In the genomic region with DNA sequence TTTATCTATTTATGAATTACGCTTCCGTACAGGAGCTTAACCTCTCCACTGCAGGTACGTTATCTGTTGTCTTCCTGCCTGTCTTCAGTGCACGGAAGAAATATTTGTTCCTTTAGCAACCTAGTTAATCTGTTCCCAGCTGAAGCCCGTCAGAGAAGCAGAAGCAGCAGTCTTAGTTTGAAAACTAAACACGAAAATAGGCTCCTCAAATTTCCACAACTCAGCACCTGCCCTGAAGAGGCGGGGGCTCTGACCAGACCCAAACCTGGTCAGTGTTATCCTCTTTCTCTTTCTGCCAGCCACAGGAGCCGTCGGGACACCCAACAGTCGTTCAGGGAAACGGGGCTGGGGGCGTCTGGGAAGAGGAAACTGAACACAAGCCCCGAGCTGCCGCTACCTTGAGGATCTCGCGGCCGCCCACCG, we compare ENCODE assay signal across 8 cellular contexts. TPM values are rescaled to one million over a fixed set of nuclear protein-coding genes. Genes with fewer than 3 reads are reported as not detected.
DNase-seq lines count a peak whose midpoint lies in the region; ATAC-seq, FAIRE-seq and TF ChIP-seq lines count a peak whose summit lies in the region.

No MANE protein-coding gene starts in this region.

- TF ChIP-seq CTCF in cardiac muscle cell (IDR thresholded peaks at IDR 0.05; ENCODE audit: low read depth, low read length) = no peak
- no peak for TF ChIP-seq CTCF in esophagus muscularis mucosa (IDR thresholded peaks at IDR 0.05)
- no peak for TF ChIP-seq CTCF in D721Med (IDR thresholded peaks at IDR 0.05; ENCODE audit: insufficient read depth, missing control alignments)

- WGBS in esophagus muscularis mucosa = under 1% methylated on average over 13 of the region's 18 CpGs
- no CpG with 5 or more reads among the region's 18 CpGs for WGBS in trophoblast cell (ENCODE audit: extremely low coverage, insufficient coverage, insufficient read length)

- peaks cover 16% of the 10 kb centered on the region for H3K79me1 ChIP-seq in trophoblast cell (ENCODE audit: low read length)

- H2BK5ac ChIP-seq in trophoblast cell (ENCODE audit: low read depth, low read length, poor library complexity) = peak overlapping the region; percentile 87

- H3K4me1 ChIP-seq in cardiac muscle cell (ENCODE audit: low read depth) (peaks cover 11% of the 10 kb centered on the region), esophagus muscularis mucosa (peaks cover 18 to 36% (median 32%) of the 10 kb centered on the region in 4 donors), trophoblast cell (ENCODE audit: control insufficient read depth in 1 of 2, insufficient read depth in 2 of 2, low read length in 2 of 2) (no peaks in the 10 kb centered on the region)

- H4K12ac ChIP-seq in trophoblast cell (ENCODE audit: low read depth, low read length) = peak overlapping the region; percentile 95

- H3K79me2 ChIP-seq in trophoblast cell (ENCODE audit: control insufficient read depth, insufficient read depth, low read length, poor library complexity) = peaks cover 8% of the 10 kb centered on the region

- no peak for FAIRE-seq in D721Med (lab: Jason Lieb, UNC)

- H4K8ac ChIP-seq in trophoblast cell (ENCODE audit: low read depth, low read length) = peak overlapping the region; percentile 97

- peak overlapping the region; percentile 96 for H4K91ac ChIP-seq in trophoblast cell (ENCODE audit: low read depth, low read length)

- H3K4me3 ChIP-seq in cardiac muscle cell (peak overlapping the region; percentile 51), esophagus muscularis mucosa (peak overlapping the region; percentile 78 to 87 (median 84)), trophoblast cell (ENCODE audit: low read depth, low read length) (peak overlapping the region; percentile 84)

- DNase-seq in cardiac muscle cell (ENCODE audit: low read depth in 1 of 2, low spot score in 1 of 2) (no peak), left cardiac atrium (no peak), SHP77 (lab: John Stamatoyannopoulos, UW) (peak; percentile 64 to 78), esophagus muscularis mucosa (ENCODE audit: extremely low spot score) (no peak), trophoblast cell (no peak), putamen (ENCODE audit: low spot score) (no peak), D721Med (ENCODE audit: insufficient read length, low spot score) (no peak)

- no peak for TF ChIP-seq POLR2A in esophagus muscularis mucosa (IDR thresholded peaks at IDR 0.05; ENCODE audit: low read depth)

- H3K27me3 ChIP-seq in cardiac muscle cell (no peaks in the 10 kb centered on the region), esophagus muscularis mucosa (no peaks in the 10 kb centered on the region), trophoblast cell (ENCODE audit: insufficient read depth, low read length) (no peaks in the 10 kb centered on the region)

- no peak overlapping the region for H2BK12ac ChIP-seq in trophoblast cell (ENCODE audit: low read length)

- peak overlapping the region; percentile 89 for H3K14ac ChIP-seq in trophoblast cell (ENCODE audit: low read length)

- H3K18ac ChIP-seq in trophoblast cell (ENCODE audit: low read length) = peak overlapping the region; percentile 97

- ATAC-seq in left cardiac atrium (no peak), HG03025 (IDR thresholded peaks at IDR 0.05; ENCODE audit: low FRiP score, unreplicated experiment) (peak; percentile 14)

- H3K27ac ChIP-seq in cardiac muscle cell (peak overlapping the region; percentile 98), esophagus muscularis mucosa (replicated peaks in 1 of 4) (peak overlapping the region; percentile 92 to 98 (median 96)), trophoblast cell (ENCODE audit: low read depth, low read length) (peak overlapping the region; percentile 97)

- H3K9me3 ChIP-seq in cardiac muscle cell (ENCODE audit: low read depth) (no peaks in the 10 kb centered on the region), esophagus muscularis mucosa (no peaks in the 10 kb centered on the region), trophoblast cell (ENCODE audit: insufficient read depth, low read depth, low read length) (no peaks in the 10 kb centered on the region)

- H3K36me3 ChIP-seq in cardiac muscle cell (peaks cover 2% of the 10 kb centered on the region), esophagus muscularis mucosa (peaks cover 4 to 19% (median 15%) of the 10 kb centered on the region in 4 donors), trophoblast cell (ENCODE audit: control insufficient read depth in 1 of 2, insufficient read depth in 2 of 2, low read length in 2 of 2) (peaks cover 0 to 6% of the 10 kb centered on the region in 2 experiments)

- intact Hi-C loops in left cardiac atrium (cut with DNase I) (no loop called here), esophagus muscularis mucosa (cut with DNase I) (no loop called here)

- peak overlapping the region; percentile 7 for H2AK5ac ChIP-seq in trophoblast cell (ENCODE audit: low read length)

- H2AFZ ChIP-seq in trophoblast cell (ENCODE audit: insufficient read depth, low read length, poor library complexity) = peak overlapping the region; percentile 53

- H3K4ac ChIP-seq in trophoblast cell (ENCODE audit: low read depth, low read length) = peak overlapping the region; percentile 49

- H3K4me2 ChIP-seq in trophoblast cell (ENCODE audit: low read length) = peak overlapping the region; percentile 70

- H3K23ac ChIP-seq in trophoblast cell (ENCODE audit: low read length) = no peak overlapping the region

- no peak for TF ChIP-seq EP300 in esophagus muscularis mucosa (IDR thresholded peaks at IDR 0.05)

- H3K9ac ChIP-seq in trophoblast cell (ENCODE audit: low read length) = peak overlapping the region; percentile 92

- peak overlapping the region; percentile 96 for H2BK120ac ChIP-seq in trophoblast cell (ENCODE audit: insufficient read depth, low read length, poor library complexity)

RNA-seq across cellular contexts. Expression of a gene that starts 0.4 kb away (rescaled TPM):
- total RNA-seq in cardiac muscle cell (9.2 and 16.5 TPM in 2 replicates), left cardiac atrium (10 to 100 TPM; 15.7 to 16.4 TPM), esophagus muscularis mucosa (10 to 100 TPM in 1 of 4 donors, 1 to 10 TPM in 3; 7.6 to 12.5 (median 9.7) TPM)
- polyA plus RNA-seq in cardiac muscle cell = 78.6 and 117 TPM in 2 replicates
- 10.6 and 11.6 TPM in 2 replicates for polyA plus RNA-seq in trophoblast cell (2013)

RNA-seq across cellular contexts. Expression of a gene that starts 1.0 kb away (rescaled TPM):
- 7.8 and 46.5 TPM in 2 replicates for total RNA-seq in cardiac muscle cell
- polyA plus RNA-seq in cardiac muscle cell = 7.8 and 36.2 TPM in 2 replicates
- 1 to 10 TPM in 1 of 2 donors, under 1 TPM in 1; 0.52 to 1.7 TPM for total RNA-seq in left cardiac atrium
- total RNA-seq in esophagus muscularis mucosa = under 1 TPM in 3 of 4 donors, not detected in 1; 0.17 to 0.57 (median 0.26) TPM
- polyA plus RNA-seq in trophoblast cell (2013) = 33.1 and 37.3 TPM in 2 replicates

RNA-seq across cellular contexts. Expression of a gene that starts 22.1 kb away (rescaled TPM):
- total RNA-seq in cardiac muscle cell (120 and 155 TPM in 2 replicates), left cardiac atrium (10 to 100 TPM; 88.1 to 89.2 TPM), esophagus muscularis mucosa (100 to 1,000 TPM in 3 of 4 donors, 10 to 100 TPM in 1; 99.1 to 179 (median 138) TPM)
- polyA plus RNA-seq in cardiac muscle cell = 134 and 181 TPM in 2 replicates
- polyA plus RNA-seq in trophoblast cell (2013) = 137 and 142 TPM in 2 replicates

RNA-seq across cellular contexts. Expression of a gene that starts 45.9 kb away (rescaled TPM):
- total RNA-seq in cardiac muscle cell (30.2 and 32.5 TPM in 2 replicates), left cardiac atrium (10 to 100 TPM; 53.0 to 72.7 TPM), esophagus muscularis mucosa (10 to 100 TPM; 42.5 to 60.8 (median 52.5) TPM)
- polyA plus RNA-seq in cardiac muscle cell = 38.3 and 52.4 TPM in 2 replicates
- polyA plus RNA-seq in trophoblast cell (2013) = 21.8 TPM in 2 replicates

Comparison
In these comparisons a context has a peak if more than half of its experiments do, and no peak if none do; other contexts are left out.
1. DNase-seq: peak in SHP77 (2 of 2); none in cardiac muscle cell (0 of 2), left cardiac atrium (single experiment), esophagus muscularis mucosa (single experiment), trophoblast cell (0 of 2), putamen (single experiment) and D721Med (single experiment).
2. Peak in every context shown above with its lines, with median percentiles within 50 percentile points of each other: H3K27ac ChIP-seq and H3K4me3 ChIP-seq.